Comparison of ENCODE assay signal across 34 cellular contexts in genomic region chr16:57926041-57926440, GRCh38. TPM values are rescaled to one million over a fixed set of nuclear protein-coding genes. Genes with fewer than 3 reads are reported as not detected.
"Had no signal": no experiment of that assay in that cellular context is flagged by ENCODE, and none has a peak within 500 bp of the region (broad histone marks: within the 10 kb centered on the region; RNA-seq: fewer than 3 reads in every experiment).

No MANE protein-coding gene starts in this region.

- DNase-seq: Kasumi-1, MG63, NCI-H1048, NCI-H1092 treated with DMSO at 0.1 percent for 48 hours, NCI-H1105 treated with DMSO at 0.1 percent for 48 hours, NCI-H1417, NCI-H1436, NCI-H146, NCI-H1694, NCI-H187, NCI-H1930, NCI-H2029 treated with DMSO at 0.1 percent for 48 hours, NCI-H2081 treated with DMSO at 0.1 percent for 48 hours, NCI-H2107, NCI-H2171, NCI-H226, NCI-H446 treated with DMSO at 0.1 percent for 48 hours, NCI-H510A, NCI-H524, NCI-H526, NCI-H748 treated with DMSO at 0.1 percent for 48 hours, NCI-H82, PC-9, Right ventricle myocardium superior, SHP77 treated with DMSO at 0.1 percent for 48 hours, SK-N-SH, SW 1271, T-helper 1 cell had no signal

- H3K36me3 ChIP-seq: MG63, SJSA1 had no signal

- H3K4me3 ChIP-seq: MG63, PC-9, SJSA1 had no signal

- H3K27ac ChIP-seq: PC-9, SJSA1 had no signal

- H3K9me2 ChIP-seq: SK-N-SH had no signal

- H3K9ac ChIP-seq: SK-N-SH had no signal

- ATAC-seq: Panc1 had no signal

- H3K4me2 ChIP-seq: PC-9, SK-N-SH had no signal

- H2AFZ ChIP-seq: PC-9 had no signal

- FAIRE-seq: RCC 7860 had no signal

- H3K4me1 ChIP-seq: SJSA1 had no signal

- H3K27me3 ChIP-seq: MG63, SJSA1 had no signal

- H3K9me3 ChIP-seq: SJSA1, SK-N-SH had no signal

RNA-seq across cellular contexts. Expression of gene CNGB1, which starts 44.9 kb away (rescaled TPM):
- total RNA-seq: M059J, OCI-LY7, Right ventricle myocardium superior, RPMI7951 had no signal
